8 cellular contexts compared by ENCODE assay signal in the genomic region with DNA sequence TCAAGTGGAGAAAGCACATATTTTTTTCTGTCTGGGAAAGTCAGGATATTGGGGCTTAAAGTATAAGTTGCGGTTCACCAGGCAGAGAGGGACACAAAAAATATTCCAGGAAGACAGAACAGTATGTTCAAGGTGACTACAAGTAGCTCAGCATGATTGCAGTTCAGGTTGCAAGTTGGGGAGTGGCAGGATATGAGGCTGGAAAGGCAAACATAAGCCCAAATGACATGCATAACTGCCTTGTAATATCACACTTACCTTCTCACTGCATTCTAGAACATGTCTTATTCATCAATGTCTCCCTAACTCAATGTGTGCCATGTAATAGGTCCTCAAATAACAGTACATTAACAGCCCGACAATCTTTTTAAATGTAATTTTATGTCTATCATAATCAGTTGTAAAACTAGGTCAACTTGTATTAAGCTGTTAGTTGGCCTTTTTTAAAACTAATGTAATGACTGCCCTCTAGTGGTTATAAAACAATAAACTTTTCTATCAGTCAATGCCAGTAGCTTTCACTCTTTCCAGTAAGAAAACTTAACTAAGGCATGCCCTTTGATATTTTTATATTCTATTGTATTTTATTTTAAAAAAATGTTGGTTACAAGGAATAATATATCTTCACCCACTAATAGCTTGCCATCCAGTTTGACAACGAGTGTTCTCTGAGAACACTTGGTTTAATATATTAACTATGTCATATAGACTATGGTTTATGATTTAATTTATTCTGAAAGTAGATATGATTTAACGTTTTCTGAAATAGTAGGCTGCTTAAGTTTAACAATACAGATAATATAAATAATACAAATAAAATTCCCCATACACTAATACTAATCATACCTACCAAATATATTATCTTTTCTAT. TPM values are rescaled to one million over a fixed set of nuclear protein-coding genes. Genes with fewer than 3 reads are reported as not detected.
A peak's percentile ranks its signal among the peaks of the same experiment; 100 is the strongest.
DNase-seq lines count a peak whose midpoint lies in the region; ATAC-seq and TF ChIP-seq lines count a peak whose summit lies in the region.

No MANE protein-coding gene starts in this region.

- peak overlapping the region in 1 of 4 donors; percentile 14 for H3K27ac ChIP-seq in body of pancreas

- H3K27me3 ChIP-seq in BE2C (peaks cover 13% of the 10 kb centered on the region), body of pancreas (no peaks in the 10 kb centered on the region)

- H3K4me1 ChIP-seq in BE2C = no peaks in the 10 kb centered on the region
- no peaks in the 10 kb centered on the region for H3K4me1 ChIP-seq in body of pancreas

- TF ChIP-seq POLR2A in body of pancreas (IDR thresholded peaks at IDR 0.05) = no peak

- H3K9me3 ChIP-seq in BE2C (no peaks in the 10 kb centered on the region), body of pancreas (no peaks in the 10 kb centered on the region)

- no peak for DNase-seq in BE2C
- DNase-seq in NCI-H345 treated with DMSO at 0.1 percent for 48 hours (lab: John Stamatoyannopoulos, UW; ENCODE audit: unreplicated experiment) = peak; percentile 74
- DNase-seq in body of pancreas = peak in 2 of 4 donors; percentile 8 to 27
- peak; percentile 81 for DNase-seq in kidney tubule cell (ENCODE audit: low spot score)
- peak; percentile 53 for DNase-seq in ureter (ENCODE audit: low spot score)
- DNase-seq in activated CD4-positive, CD25-positive, alpha-beta regulatory T cell treated with anti-CD3 and anti-CD28 coated beads, Interleukin-2, amount 50 U/mL, for 72 hours = no peak

- 25 to 27% methylated on average over 4 of the region's 4 CpGs for WGBS in body of pancreas, 2 donors

- ATAC-seq in GM18868 (IDR thresholded peaks at IDR 0.05; ENCODE audit: unreplicated experiment) (peak; percentile 82), HG03280 (IDR thresholded peaks at IDR 0.05; ENCODE audit: unreplicated experiment) (peak; percentile 78), body of pancreas (peak; percentile 78)

- intact Hi-C loops in body of pancreas (cut with DNase I) = no loop called here

- peak; percentile 44 for TF ChIP-seq CTCF in BE2C (IDR thresholded peaks at IDR 0.05; ENCODE audit: low read depth, low read length)
- TF ChIP-seq CTCF in body of pancreas (IDR thresholded peaks at IDR 0.05) = peak; percentile 15 to 64 (median 48)

- H3K36me3 ChIP-seq in BE2C (no peaks in the 10 kb centered on the region), body of pancreas (replicated peaks in 1 of 2; ENCODE audit: insufficient read depth in 1 of 2, low read depth in 2 of 2) (no peaks in the 10 kb centered on the region)

- no peak overlapping the region for H3K4me3 ChIP-seq in BE2C (ENCODE audit: low read depth, low read length)
- no peak overlapping the region for H3K4me3 ChIP-seq in body of pancreas

RNA-seq across cellular contexts. Expression of a gene that starts 39.4 kb away (rescaled TPM):
- 1.4 TPM for polyA plus RNA-seq in BE2C (2012; ENCODE audit: insufficient read depth, insufficient read length, low read depth)
- total RNA-seq in body of pancreas (under 1 TPM in 1 of 2 donors, not detected in 1; 0.52 TPM), ureter (9.7 TPM)

Comparison
In these comparisons a context has a peak if more than half of its experiments do, and no peak if none do; other contexts are left out.
1. DNase-seq: peak in NCI-H345 treated with DMSO at 0.1 percent for 48 hours (single experiment), kidney tubule cell (single experiment) and ureter (single experiment); none in BE2C (single experiment) and activated CD4-positive, CD25-positive, alpha-beta regulatory T cell treated with anti-CD3 and anti-CD28 coated beads, Interleukin-2, amount 50 U/mL, for 72 hours (single experiment).
2. Peak in every context shown above with its lines, with median percentiles within 50 percentile points of each other: ATAC-seq.